ENCODE assay signal across 28 cellular contexts in genomic region chr1:32327204-32327603, GRCh38. TPM values are rescaled to one million over a fixed set of nuclear protein-coding genes. Genes with fewer than 3 reads are reported as not detected.
DNase-seq lines count a peak whose midpoint lies in the region; ATAC-seq, FAIRE-seq and TF ChIP-seq lines count a peak whose summit lies in the region.
"Had no signal": no experiment of that assay in that cellular context is flagged by ENCODE, and none has a peak within 500 bp of the region (broad histone marks: within the 10 kb centered on the region; RNA-seq: fewer than 3 reads in every experiment).

No MANE protein-coding gene starts in this region.

- intact Hi-C loops in K562 (cut with micrococcal nuclease) (no loop called here), kidney (cut with DNase I) (no loop called here), Caco-2 (cut with micrococcal nuclease; ENCODE audit: unreplicated experiment) (no loop called here)

- H2AFZ ChIP-seq in K562 (ENCODE audit: low read depth, low read length): no peak overlapping the region
- H2AFZ ChIP-seq: GM23338 had no signal

- no peaks in the 10 kb centered on the region for H3K4me1 ChIP-seq in K562 (replicated peaks in 1 of 2; ENCODE audit: control insufficient read depth in 2 of 2, insufficient read depth in 2 of 2, low read length in 2 of 2)
- H3K4me1 ChIP-seq in kidney (ENCODE audit: control insufficient read depth in 1 of 2, insufficient read depth in 1 of 2, low read depth in 1 of 2, low read length in 2 of 2): no peaks in the 10 kb centered on the region
- peaks cover 12% of the 10 kb centered on the region for H3K4me1 ChIP-seq in Caco-2
- H3K4me1 ChIP-seq: BE2C, HAP-1 had no signal

- H3K27me3 Mint-ChIP-seq in nephron progenitor cell (ENCODE audit: low read depth, poor library complexity) (peaks cover 8% of the 10 kb centered on the region), Caco-2 (ENCODE audit: insufficient read depth, unreplicated experiment) (no peaks in the 10 kb centered on the region)
- H3K27me3 Mint-ChIP-seq: CD4-positive, alpha-beta T cell had no signal

- H3K27ac ChIP-seq in K562 (ENCODE audit: extremely low read depth, low read depth, low read length) (no peak overlapping the region), kidney (ENCODE audit: low read depth in 2 of 2, low read length in 2 of 2) (no peak overlapping the region), substantia nigra (ENCODE audit: low read depth, low read length, poor library complexity, severe bottlenecking) (peak overlapping the region; percentile 49)
- H3K27ac ChIP-seq: A549; BLaER1 treated with 17β-estradiol and CSF1 and Interleukin-3, amounts not matched to agents 10 nM and 100 nM had no signal

- no peak for TF ChIP-seq EP300 in K562 (IDR thresholded peaks at IDR 0.05; ENCODE audit: low read length)

- H3K36me3 Mint-ChIP-seq in nephron progenitor cell (ENCODE audit: low read depth): peaks cover 63% of the 10 kb centered on the region
- peaks cover 52% of the 10 kb centered on the region for H3K36me3 Mint-ChIP-seq in Caco-2 (ENCODE audit: insufficient read depth, unreplicated experiment)

- peaks cover 26% of the 10 kb centered on the region for H3K4me1 Mint-ChIP-seq in nephron progenitor cell
- peaks cover 6% of the 10 kb centered on the region for H3K4me1 Mint-ChIP-seq in Caco-2 (ENCODE audit: low read depth, unreplicated experiment)
- H3K4me1 Mint-ChIP-seq: CD14-positive monocyte had no signal

- CTCF ChIA-PET in K562 (lab: Yijun Ruan, JAX; ENCODE audit: low intra/inter-chr PET ratio) (no interaction called here), Caco-2 (lab: Charles Lee) (no interaction called here)

- H3K27ac Mint-ChIP-seq in nephron progenitor cell (peak overlapping the region; percentile 29), Caco-2 (ENCODE audit: unreplicated experiment) (no peak overlapping the region)
- H3K27ac Mint-ChIP-seq: CD14-positive monocyte; CD4-positive, alpha-beta T cell; GM23338; HFFc6 had no signal

- POLR2A ChIA-PET in K562 (lab: Yijun Ruan, JAX) (no interaction called here), Caco-2 (lab: Charles Lee) (no interaction called here)

- no TSS peak for BruUV-seq in K562 (replicated peaks; lab: Mats Ljungman, UMichigan)
- BruUV-seq in Caco-2 (replicated peaks; lab: Mats Ljungman, UMichigan): no TSS peak

- no peak overlapping the region for H3K4me3 Mint-ChIP-seq in nephron progenitor cell
- no peak overlapping the region for H3K4me3 Mint-ChIP-seq in Caco-2 (ENCODE audit: unreplicated experiment)
- H3K4me3 Mint-ChIP-seq: CD14-positive monocyte; CD4-positive, alpha-beta T cell; CD8-positive, alpha-beta memory T cell; GM23338; HFFc6 had no signal

- FAIRE-seq in K562 (lab: Jason Lieb, UNC) (no peak), kidney (lab: Jason Lieb, UNC) (no peak)
- FAIRE-seq: A549, GM12892, GM19239, H54 had no signal

- ATAC-seq in K562 (no peak), GM21717 (IDR thresholded peaks at IDR 0.05; ENCODE audit: unreplicated experiment) (no peak)
- ATAC-seq in stimulated activated naive CD8-positive, alpha-beta T cell treated with anti-CD3 and anti-CD28 coated beads, Interleukin-15, Interleukin-2, amounts not matched to agents 100 U/mL and 50 U/mL, for 24 hours: no peak
- ATAC-seq: A549, GM23338 had no signal

- H3K79me2 ChIP-seq in K562 (ENCODE audit: control insufficient read depth, insufficient read depth, low read length): no peaks in the 10 kb centered on the region

- no peaks in the 10 kb centered on the region for H3K9me3 ChIP-seq in K562 (replicated peaks; ENCODE audit: control insufficient read depth, insufficient read depth, low read depth, low read length)
- no peaks in the 10 kb centered on the region for H3K9me3 ChIP-seq in kidney (ENCODE audit: control insufficient read depth in 1 of 2, low read length in 2 of 2)
- H3K9me3 ChIP-seq in Caco-2: no peaks in the 10 kb centered on the region
- H3K9me3 ChIP-seq: A549; BE2C; BLaER1 treated with 17β-estradiol and CSF1 and Interleukin-3, amounts not matched to agents 10 nM and 100 nM; HAP-1 had no signal

- no peak overlapping the region for H3K4me2 ChIP-seq in K562 (ENCODE audit: insufficient read depth, low read length)
- H3K4me2 ChIP-seq: A549; BLaER1 treated with 17β-estradiol and CSF1 and Interleukin-3, amounts not matched to agents 10 nM and 100 nM; GM23338 had no signal

- DNase-seq in K562 (ENCODE audit: extremely low read depth in 1 of 4, low spot score in 3 of 4) (no peak), kidney (peak; percentile 45), nephron progenitor cell (no peak), substantia nigra (lab: John Stamatoyannopoulos, UW) (peak in 1 of 49 donors; percentile 19), Caco-2 (no peak)
- no peak for DNase-seq in NK-92 treated with Interleukin-12 subunit alpha and Interleukin-12 subunit beta, amount 100 ng/mL, for 24 hours (lab: John Stamatoyannopoulos, UW)
- no peak for DNase-seq in stimulated activated naive CD8-positive, alpha-beta T cell treated with anti-CD3 and anti-CD28 coated beads, Interleukin-15, Interleukin-2, amounts not matched to agents 100 U/mL and 50 U/mL, for 24 hours
- DNase-seq: 8988T; ACHN; AML-193; BE2C; Calu3; CD4-positive, alpha-beta T cell; CD8-positive, alpha-beta memory T cell; DMS53; DMS79 treated with DMSO at 0.1 percent for 48 hours; GF-D8; HFFc6 had no signal

- TF ChIP-seq CTCF in K562 (IDR thresholded peaks at IDR 0.05 in 2 of 3, conservative IDR thresholded peaks at IDR 0.05 in 1 of 3; ENCODE audit: insufficient read depth in 2 of 3, low read depth in 1 of 3, low read length in 3 of 3): no peak
- TF ChIP-seq CTCF in kidney (IDR thresholded peaks at IDR 0.05; ENCODE audit: borderline replicate concordance, extremely low read depth, insufficient read depth): no peak
- no peak for TF ChIP-seq CTCF in nephron progenitor cell (IDR thresholded peaks at IDR 0.05)
- TF ChIP-seq CTCF in Caco-2 (IDR thresholded peaks at IDR 0.05; ENCODE audit: insufficient read depth in 1 of 2, low read depth in 1 of 2, low read length in 1 of 2, severe bottlenecking in 1 of 2, unreplicated experiment in 1 of 2): no peak

- 92% methylated on average over 10 of the region's 11 CpGs for WGBS in K562 (ENCODE audit: insufficient coverage, low coverage, missing lambda C conversion rate)

- peaks cover 5% of the 10 kb centered on the region; the same call in 1 of the 2 replicates for H4K20me1 ChIP-seq in K562 (replicated peaks; ENCODE audit: control insufficient read depth, insufficient read depth, low read length)

- in situ Hi-C loops in K562 (cut with MboI): no loop called here

- H3K36me3 ChIP-seq in K562 (ENCODE audit: control insufficient read depth, insufficient read depth, low read length) (peaks cover 93% of the 10 kb centered on the region), kidney (ENCODE audit: control insufficient read depth in 1 of 2, insufficient read depth in 2 of 2, low read length in 2 of 2) (peaks cover 33 to 49% of the 10 kb centered on the region in 2 donors), Caco-2 (ENCODE audit: control insufficient read depth, insufficient read depth, low read length) (peaks cover 2% of the 10 kb centered on the region; the same call in 1 of the 2 replicates)

- H3K9me3 Mint-ChIP-seq in nephron progenitor cell: no peaks in the 10 kb centered on the region
- no peaks in the 10 kb centered on the region for H3K9me3 Mint-ChIP-seq in Caco-2 (ENCODE audit: unreplicated experiment)
- H3K9me3 Mint-ChIP-seq: CD14-positive monocyte; CD4-positive, alpha-beta T cell; CD8-positive, alpha-beta memory T cell; GM23338; HFFc6 had no signal

- 0 out of 4 replicates have a peak overlapping the region, but pooled peaks of 1 of the 2 experiments have one; percentile 17 for H3K9ac ChIP-seq in K562 (ENCODE audit: insufficient read depth in 1 of 2, low read depth in 2 of 2, low read length in 2 of 2)
- H3K9ac ChIP-seq in kidney (ENCODE audit: low read length in 2 of 2): no peak overlapping the region
- H3K9ac ChIP-seq: BLaER1 treated with 17β-estradiol and CSF1 and Interleukin-3, amounts not matched to agents 10 nM and 100 nM had no signal

- peaks cover 3% of the 10 kb centered on the region for H3K9me1 ChIP-seq in K562 (ENCODE audit: control insufficient read depth, insufficient read depth, low read length)

- H3K4me3 ChIP-seq in K562 (no peak overlapping the region), kidney (ENCODE audit: low read length in 2 of 2) (no peak overlapping the region), Caco-2 (ENCODE audit: low read depth, low read length) (no peak overlapping the region)
- H3K4me3 ChIP-seq: A549; BLaER1 treated with 17β-estradiol and CSF1 and Interleukin-3, amounts not matched to agents 10 nM and 100 nM; GM23338; HAP-1 had no signal

- no peaks in the 10 kb centered on the region for H3K27me3 ChIP-seq in K562 (ENCODE audit: control insufficient read depth in 2 of 2, insufficient read depth in 2 of 2, low read length in 2 of 2)
- H3K27me3 ChIP-seq in Caco-2 (replicated peaks; ENCODE audit: control insufficient read depth, insufficient read depth, low read length): no peaks in the 10 kb centered on the region
- H3K27me3 ChIP-seq: BE2C; BLaER1 treated with 17β-estradiol and CSF1 and Interleukin-3, amounts not matched to agents 10 nM and 100 nM had no signal

- no peak for TF ChIP-seq POLR2A in K562 (conservative IDR thresholded peaks at IDR 0.05)

- TF ChIP-seq RAD21 in K562 (CRISPR knock-in tag; conservative IDR thresholded peaks at IDR 0.05 in 1 of 2, IDR thresholded peaks at IDR 0.05 in 1 of 2): no peak

RNA-seq across cellular contexts. Expression of gene MARCKSL1, which starts 8.8 kb away (rescaled TPM):
- total RNA-seq in K562 (2011; cell fraction: chromatin; rRNA removed; ENCODE audit: low replicate concordance): 19.8 and 52.7 TPM in 2 replicates
- 56.5 and 63.0 TPM in 2 replicates for total RNA-seq in K562 (2011; cell fraction: nucleolus; rRNA removed)
- total RNA-seq in K562 (2011; cell fraction: nucleoplasm; rRNA removed): 61.2 and 72.0 TPM in 2 replicates
- total RNA-seq in K562 (2014; rRNA removed) (155 and 188 TPM in 2 replicates), K562 (2014; rRNA removed; fragmentation: Illumina TruSeq; extraction: Trizol) (85.0 and 89.5 TPM in 2 replicates), K562 (2015; rRNA removed; fragmentation: Illumina TruSeq; extraction: Trizol) (99.5 and 102 TPM in 2 replicates), K562 (2021) (236 and 247 TPM in 2 replicates), kidney (58.6 TPM), Caco-2 (2022) (150 and 159 TPM in 2 replicates)
- polyA plus RNA-seq in K562 (2011; rRNA removed) (202 and 216 TPM in 2 replicates), K562 (2014; fragmentation: Illumina TruSeq; extraction: Trizol) (325 and 361 TPM in 2 replicates), K562 (2014; fragmentation: Nextera tagmentation; extraction: Ambion mirVana) (10 to 100 TPM; 14.7 to 14.8 TPM), K562 (2014; rRNA removed) (256 and 262 TPM in 2 replicates), kidney (ENCODE audit: insufficient read depth, low read depth, low replicate concordance) (29.8 TPM)
- polyA plus RNA-seq in K562 (2011; cell fraction: cytosol; rRNA removed): 300 and 303 TPM in 2 replicates
- 63.0 and 65.4 TPM in 2 replicates for polyA plus RNA-seq in K562 (2011; cell fraction: nucleus; rRNA removed)
- polyA plus RNA-seq in K562 (2012): 99.2 and 141 TPM in 2 replicates
- 110 and 133 TPM in 2 replicates for polyA minus RNA-seq in K562 (2011; rRNA and poly(A)+ RNA removed)
- polyA minus RNA-seq in K562 (2011; cell fraction: cytosol; rRNA and poly(A)+ RNA removed): 77.4 and 89.7 TPM in 2 replicates
- 30.2 and 47.4 TPM in 2 replicates for polyA minus RNA-seq in K562 (2011; cell fraction: nucleus; rRNA and poly(A)+ RNA removed)

RNA-seq across cellular contexts. Expression of gene FAM229A, which starts 35.1 kb away (rescaled TPM):
- 86.3 and 131 TPM in 2 replicates for total RNA-seq in K562 (2011; cell fraction: chromatin; rRNA removed; ENCODE audit: low replicate concordance)
- 70.1 and 80.5 TPM in 2 replicates for total RNA-seq in K562 (2011; cell fraction: nucleolus; rRNA removed)
- total RNA-seq in K562 (2011; cell fraction: nucleoplasm; rRNA removed): 83.9 and 97.2 TPM in 2 replicates
- 6.7 and 7.4 TPM in 2 replicates for total RNA-seq in K562 (2014; rRNA removed)
- 3.6 and 4.0 TPM in 2 replicates for total RNA-seq in K562 (2014; rRNA removed; fragmentation: Illumina TruSeq; extraction: Trizol)
- total RNA-seq in K562 (2015; rRNA removed; fragmentation: Illumina TruSeq; extraction: Trizol): 2.9 and 3.4 TPM in 2 replicates
- 11.6 and 12.7 TPM in 2 replicates for total RNA-seq in K562 (2021)
- polyA plus RNA-seq in K562 (2011; rRNA removed): 10.9 and 18.6 TPM in 2 replicates
- 7.0 and 9.1 TPM in 2 replicates for polyA plus RNA-seq in K562 (2011; cell fraction: cytosol; rRNA removed)
- 76.1 and 118 TPM in 2 replicates for polyA plus RNA-seq in K562 (2011; cell fraction: nucleus; rRNA removed)
- polyA plus RNA-seq in K562 (2012): 9.5 and 33.7 TPM in 2 replicates
- polyA plus RNA-seq in K562 (2014; fragmentation: Illumina TruSeq; extraction: Trizol): 9.5 and 9.7 TPM in 2 replicates
- polyA plus RNA-seq in K562 (2014; fragmentation: Nextera tagmentation; extraction: Ambion mirVana): under 1 TPM; 0.04 TPM
- polyA plus RNA-seq in K562 (2014; rRNA removed): 17.9 and 21.6 TPM in 2 replicates
- polyA minus RNA-seq in K562 (2011; rRNA and poly(A)+ RNA removed): 4.5 and 5.5 TPM in 2 replicates
- 1.1 and 1.6 TPM in 2 replicates for polyA minus RNA-seq in K562 (2011; cell fraction: cytosol; rRNA and poly(A)+ RNA removed)
- 13.0 and 14.4 TPM in 2 replicates for polyA minus RNA-seq in K562 (2011; cell fraction: nucleus; rRNA and poly(A)+ RNA removed)
- 9.7 TPM for total RNA-seq in kidney
- 6.4 TPM for polyA plus RNA-seq in kidney (ENCODE audit: insufficient read depth, low read depth, low replicate concordance)
- total RNA-seq in Caco-2 (2022): 2.1 and 2.6 TPM in 2 replicates
- polyA plus RNA-seq: CD14-positive monocyte had no signal

RNA-seq across cellular contexts. Expression of gene TSSK3, which starts 35.1 kb away (rescaled TPM):
- 22.5 and 34.3 TPM in 2 replicates for total RNA-seq in K562 (2011; cell fraction: chromatin; rRNA removed; ENCODE audit: low replicate concordance)
- total RNA-seq in K562 (2011; cell fraction: nucleolus; rRNA removed): 17.5 and 20.7 TPM in 2 replicates
- 28.9 and 47.3 TPM in 2 replicates for total RNA-seq in K562 (2011; cell fraction: nucleoplasm; rRNA removed)
- 0.27 and 1.8 TPM in 2 replicates for total RNA-seq in K562 (2014; rRNA removed)
- total RNA-seq in K562 (2014; rRNA removed; fragmentation: Illumina TruSeq; extraction: Trizol): 1.9 and 2.5 TPM in 2 replicates
- total RNA-seq in K562 (2015; rRNA removed; fragmentation: Illumina TruSeq; extraction: Trizol): 2.8 and 4.3 TPM in 2 replicates
- total RNA-seq in K562 (2021): 2.3 and 3.3 TPM in 2 replicates
- 2.8 and 3.6 TPM in 2 replicates for polyA plus RNA-seq in K562 (2011; rRNA removed)
- 1.4 and 4.1 TPM in 2 replicates for polyA plus RNA-seq in K562 (2011; cell fraction: cytosol; rRNA removed)
- 8.9 and 10.3 TPM in 2 replicates for polyA plus RNA-seq in K562 (2011; cell fraction: nucleus; rRNA removed)
- polyA plus RNA-seq in K562 (2012): 1.8 and 11.1 TPM in 2 replicates
- 1.6 and 3.2 TPM in 2 replicates for polyA plus RNA-seq in K562 (2014; fragmentation: Illumina TruSeq; extraction: Trizol)
- under 1 TPM; 0.66 to 0.82 TPM for polyA plus RNA-seq in K562 (2014; fragmentation: Nextera tagmentation; extraction: Ambion mirVana)
- 1.9 and 2.2 TPM in 2 replicates for polyA plus RNA-seq in K562 (2014; rRNA removed)
- 1.8 and 1.9 TPM in 2 replicates for polyA minus RNA-seq in K562 (2011; rRNA and poly(A)+ RNA removed)
- polyA minus RNA-seq in K562 (2011; cell fraction: cytosol; rRNA and poly(A)+ RNA removed): not detected in 2 replicates
- polyA minus RNA-seq in K562 (2011; cell fraction: nucleus; rRNA and poly(A)+ RNA removed): 3.2 and 4.4 TPM in 2 replicates
- total RNA-seq in kidney: 4.3 TPM
- polyA plus RNA-seq in kidney (ENCODE audit: insufficient read depth, low read depth, low replicate concordance): not detected
- total RNA-seq in Caco-2 (2022): 2.5 and 2.6 TPM in 2 replicates
- total RNA-seq: Daoy, GM23338 had no signal
- polyA plus RNA-seq: GM23338 had no signal

RNA-seq across cellular contexts. Expression of gene HDAC1, which starts 35.3 kb away (rescaled TPM):
- total RNA-seq in K562 (2011; cell fraction: chromatin; rRNA removed; ENCODE audit: low replicate concordance): 321 and 515 TPM in 2 replicates
- 309 and 314 TPM in 2 replicates for total RNA-seq in K562 (2011; cell fraction: nucleolus; rRNA removed)
- total RNA-seq in K562 (2011; cell fraction: nucleoplasm; rRNA removed): 269 and 306 TPM in 2 replicates
- total RNA-seq in K562 (2014; rRNA removed) (169 and 182 TPM in 2 replicates), K562 (2014; rRNA removed; fragmentation: Illumina TruSeq; extraction: Trizol) (193 and 197 TPM in 2 replicates), K562 (2015; rRNA removed; fragmentation: Illumina TruSeq; extraction: Trizol) (169 and 180 TPM in 2 replicates), K562 (2021) (182 and 185 TPM in 2 replicates), kidney (89.7 TPM), Caco-2 (2022) (116 and 117 TPM in 2 replicates)
- polyA plus RNA-seq in K562 (2011; rRNA removed) (384 and 397 TPM in 2 replicates), K562 (2014; fragmentation: Illumina TruSeq; extraction: Trizol) (213 and 224 TPM in 2 replicates), K562 (2014; fragmentation: Nextera tagmentation; extraction: Ambion mirVana) (100 to 1,000 TPM; 183 to 205 TPM), K562 (2014; rRNA removed) (210 and 239 TPM in 2 replicates), kidney (ENCODE audit: insufficient read depth, low read depth, low replicate concordance) (68.8 TPM)
- 176 and 327 TPM in 2 replicates for polyA plus RNA-seq in K562 (2011; cell fraction: cytosol; rRNA removed)
- polyA plus RNA-seq in K562 (2011; cell fraction: nucleus; rRNA removed): 496 and 637 TPM in 2 replicates
- polyA plus RNA-seq in K562 (2012): 225 and 429 TPM in 2 replicates
- 318 and 361 TPM in 2 replicates for polyA minus RNA-seq in K562 (2011; rRNA and poly(A)+ RNA removed)
- 89.8 and 90.4 TPM in 2 replicates for polyA minus RNA-seq in K562 (2011; cell fraction: cytosol; rRNA and poly(A)+ RNA removed)
- 144 and 207 TPM in 2 replicates for polyA minus RNA-seq in K562 (2011; cell fraction: nucleus; rRNA and poly(A)+ RNA removed)
